ENCODE assay signal across 16 cellular contexts in genomic region chr1:245046764-245047163, GRCh38.
DNase-seq lines count a peak whose midpoint lies in the region; ATAC-seq, FAIRE-seq and TF ChIP-seq lines count a peak whose summit lies in the region.
"Had no signal": no experiment of that assay in that cellular context is flagged by ENCODE, and none has a peak within 500 bp of the region (broad histone marks: within the 10 kb centered on the region; RNA-seq: fewer than 3 reads in every experiment).

No MANE protein-coding gene starts in this region.

- H3K9me3 Mint-ChIP-seq in osteocyte (ENCODE audit: unreplicated experiment): no peaks in the 10 kb centered on the region
- H3K9me3 Mint-ChIP-seq: activated T-helper 1 cell treated with anti-CD3 and anti-CD28 coated beads, Interleukin-12 subunit alpha, Interleukin-12 subunit beta, Interleukin-2, Interleukin-4 antibody, amounts not matched to agents 30 ng/mL and 10 ng/mL and 1 ng/mL, durations not matched to agents 14 hours and 24 hours and 36 hours; stimulated activated memory B cell treated with anti-CD40 and anti-IgM and Interleukin-4, amounts not matched to agents 10 μg/mL and 1 μg/mL and 100 μg/mL, for 72 hours had no signal

- H3K27me3 Mint-ChIP-seq in osteocyte (ENCODE audit: unreplicated experiment): no peaks in the 10 kb centered on the region

- intact Hi-C loops in left ventricle myocardium inferior (cut with micrococcal nuclease): loop anchor here (10.0 kb wide), 2 partner anchors 182 to 442 kb away; partner anchors contain the start of gene HNRNPU
- intact Hi-C loops in Right ventricle myocardium inferior (cut with DNase I): no loop called here
- intact Hi-C loops in kidney (cut with DNase I): loop anchor here (10.0 kb wide), 1 partner anchor 442 kb away; no protein-coding TSS in a partner anchor

- ATAC-seq in Right ventricle myocardium inferior: no peak
- ATAC-seq: heart right ventricle; stimulated activated memory B cell treated with anti-CD40 and anti-IgM and Interleukin-4, amounts not matched to agents 10 μg/mL and 1 μg/mL and 100 μg/mL, for 72 hours had no signal

- no peaks in the 10 kb centered on the region for H3K9me3 ChIP-seq in left ventricle myocardium inferior (replicated peaks)
- no peaks in the 10 kb centered on the region for H3K9me3 ChIP-seq in NT2/D1 (ENCODE audit: insufficient read depth, low read length)
- H3K9me3 ChIP-seq in kidney (ENCODE audit: control insufficient read depth in 1 of 2, low read length in 2 of 2): no peaks in the 10 kb centered on the region
- H3K9me3 ChIP-seq: heart right ventricle had no signal

- no peak overlapping the region for H3K9ac ChIP-seq in NT2/D1 (ENCODE audit: insufficient read length, low read depth)
- H3K9ac ChIP-seq in kidney (ENCODE audit: low read length in 2 of 2): no peak overlapping the region

- DNase-seq in left ventricle myocardium inferior (no peak), Right ventricle myocardium inferior (ENCODE audit: missing footprints) (no peak), NT2/D1 (ENCODE audit: low read depth, low spot score) (peak; percentile 39), kidney (no peak), H54 (ENCODE audit: insufficient read length, low spot score) (no peak), osteocyte (ENCODE audit: extremely low spot score, unreplicated experiment) (no peak), NCI-H1105 treated with DMSO at 0.1 percent for 48 hours (lab: John Stamatoyannopoulos, UW) (no peak)
- no peak for DNase-seq in activated naive CD4-positive, alpha-beta T cell treated with Interleukin-2 at 50 U/mL for 16 hours
- DNase-seq: heart right ventricle, IMR-90, NCI-H226, SHP77 treated with DMSO at 0.1 percent for 48 hours, T-helper 2 cell had no signal

- no peak overlapping the region for H3K27ac Mint-ChIP-seq in osteocyte (ENCODE audit: unreplicated experiment)
- H3K27ac Mint-ChIP-seq: activated T-helper 1 cell treated with anti-CD3 and anti-CD28 coated beads, Interleukin-12 subunit alpha, Interleukin-12 subunit beta, Interleukin-2, Interleukin-4 antibody, amounts not matched to agents 30 ng/mL and 10 ng/mL and 1 ng/mL, durations not matched to agents 14 hours and 24 hours and 36 hours; stimulated activated memory B cell treated with anti-CD40 and anti-IgM and Interleukin-4, amounts not matched to agents 10 μg/mL and 1 μg/mL and 100 μg/mL, for 72 hours had no signal

- H3K36me3 ChIP-seq in left ventricle myocardium inferior (no peaks in the 10 kb centered on the region), NT2/D1 (ENCODE audit: insufficient read depth, insufficient read length, low read length) (no peaks in the 10 kb centered on the region), kidney (ENCODE audit: control insufficient read depth in 1 of 2, insufficient read depth in 2 of 2, low read length in 2 of 2) (no peaks in the 10 kb centered on the region)
- H3K36me3 ChIP-seq: heart right ventricle had no signal

- H3K4me3 Mint-ChIP-seq in osteocyte (ENCODE audit: unreplicated experiment): no peak overlapping the region
- H3K4me3 Mint-ChIP-seq: activated T-helper 1 cell treated with anti-CD3 and anti-CD28 coated beads, Interleukin-12 subunit alpha, Interleukin-12 subunit beta, Interleukin-2, Interleukin-4 antibody, amounts not matched to agents 30 ng/mL and 10 ng/mL and 1 ng/mL, durations not matched to agents 14 hours and 24 hours and 36 hours; stimulated activated memory B cell treated with anti-CD40 and anti-IgM and Interleukin-4, amounts not matched to agents 10 μg/mL and 1 μg/mL and 100 μg/mL, for 72 hours had no signal

- no peak overlapping the region for H3K4me3 ChIP-seq in left ventricle myocardium inferior
- no peak overlapping the region for H3K4me3 ChIP-seq in NT2/D1 (ENCODE audit: insufficient read length, low read depth)
- H3K4me3 ChIP-seq in kidney (ENCODE audit: low read length in 2 of 2): peak overlapping the region; percentile 15 to 38
- H3K4me3 ChIP-seq: heart right ventricle had no signal

- no peak for TF ChIP-seq POLR2A in H54 (IDR thresholded peaks at IDR 0.05; ENCODE audit: low read depth, low read length)

- H3K4me1 ChIP-seq in left ventricle myocardium inferior (peaks cover 43% of the 10 kb centered on the region), NT2/D1 (ENCODE audit: insufficient read depth, insufficient read length) (peaks cover 9% of the 10 kb centered on the region), kidney (ENCODE audit: control insufficient read depth in 1 of 2, insufficient read depth in 1 of 2, low read depth in 1 of 2, low read length in 2 of 2) (peaks cover 2 to 3% of the 10 kb centered on the region in 2 donors)

- H3K27ac ChIP-seq in left ventricle myocardium inferior (replicated peaks) (peak overlapping the region; percentile 5), kidney (ENCODE audit: low read depth in 2 of 2, low read length in 2 of 2) (no peak overlapping the region)

- H3K36me3 Mint-ChIP-seq in osteocyte (ENCODE audit: unreplicated experiment): no peaks in the 10 kb centered on the region
- H3K36me3 Mint-ChIP-seq: stimulated activated memory B cell treated with anti-CD40 and anti-IgM and Interleukin-4, amounts not matched to agents 10 μg/mL and 1 μg/mL and 100 μg/mL, for 72 hours had no signal

- H3K27me3 ChIP-seq in left ventricle myocardium inferior (ENCODE audit: low read depth) (no peaks in the 10 kb centered on the region), NT2/D1 (ENCODE audit: insufficient read depth, insufficient read length) (no peaks in the 10 kb centered on the region)
- H3K27me3 ChIP-seq: heart right ventricle had no signal

- no peak for TF ChIP-seq CTCF in left ventricle myocardium inferior (IDR thresholded peaks at IDR 0.05; ENCODE audit: borderline replicate concordance)
- no peak for TF ChIP-seq CTCF in kidney (IDR thresholded peaks at IDR 0.05; ENCODE audit: borderline replicate concordance, extremely low read depth, insufficient read depth)
- no peak for TF ChIP-seq CTCF in osteocyte (IDR thresholded peaks at IDR 0.05)

- peaks cover 6% of the 10 kb centered on the region for H3K4me1 Mint-ChIP-seq in osteocyte (ENCODE audit: unreplicated experiment)

- FAIRE-seq in kidney (lab: Jason Lieb, UNC): no peak
- no peak for FAIRE-seq in H54 (lab: Jason Lieb, UNC)
- FAIRE-seq: keratinocyte had no signal

Comparison
In these comparisons a context has a peak if more than half of its experiments do, and no peak if none do; other contexts are left out.
1. H3K4me3 ChIP-seq: peak in kidney (2 of 2); none in left ventricle myocardium inferior (single experiment) and NT2/D1 (single experiment).